9 cellular contexts compared by ENCODE assay signal in the genomic region with DNA sequence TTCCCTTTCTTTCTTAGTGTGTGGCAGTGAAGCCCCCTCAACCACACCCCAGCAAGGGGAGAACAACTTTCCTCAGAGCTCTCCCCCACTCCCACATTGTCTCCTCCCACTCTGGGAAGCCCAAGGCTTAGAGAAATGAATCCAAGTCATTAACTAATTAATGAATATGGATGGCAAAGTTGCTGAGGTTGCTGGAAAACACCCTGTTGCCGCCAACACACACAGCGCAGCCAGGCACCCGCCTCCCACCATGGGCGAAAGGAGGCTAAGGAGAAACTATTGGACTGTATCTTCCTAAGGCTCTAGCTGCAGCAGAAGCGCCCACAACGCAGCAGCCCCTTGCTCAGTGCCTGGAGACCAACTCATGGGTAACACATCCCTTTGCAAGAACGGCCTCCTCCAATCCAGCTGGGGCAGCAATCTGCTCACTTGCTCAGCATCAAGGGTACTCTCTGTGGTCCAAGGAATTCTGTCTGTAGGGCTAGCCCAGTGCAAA. TPM values are rescaled to one million over a fixed set of nuclear protein-coding genes. Genes with fewer than 3 reads are reported as not detected.
A peak's percentile ranks its signal among the peaks of the same experiment; 100 is the strongest.
DNase-seq lines count a peak whose midpoint lies in the region; ATAC-seq, FAIRE-seq and TF ChIP-seq lines count a peak whose summit lies in the region.
"Had no signal": no experiment of that assay in that cellular context is flagged by ENCODE, and none has a peak within 500 bp of the region (broad histone marks: within the 10 kb centered on the region; RNA-seq: fewer than 3 reads in every experiment).

No MANE protein-coding gene starts in this region.

- POLR2A ChIA-PET in activated CD4-positive, alpha-beta T cell treated with anti-CD3 and anti-CD28 coated beads, Interleukin-2, amount 10 ng/mL, durations not matched to agents 7 days and 5 days (lab: Charles Lee), result interaction anchor here (0.5 kb wide), 1 partner anchor 73 kb away, joined by 5 read pairs; no protein-coding TSS in a partner anchor

- no peaks in the 10 kb centered on the region for H3K36me3 Mint-ChIP-seq in activated CD4-positive, alpha-beta T cell treated with anti-CD3 and anti-CD28 coated beads, Interleukin-2, amount 10 ng/mL, durations not matched to agents 7 days and 5 days (ENCODE audit: low read depth)
- no peaks in the 10 kb centered on the region for H3K36me3 Mint-ChIP-seq in IgD-negative memory B cell

- H3K27ac Mint-ChIP-seq in activated CD4-positive, alpha-beta T cell treated with anti-CD3 and anti-CD28 coated beads, Interleukin-2, amount 10 ng/mL, durations not matched to agents 7 days and 5 days, result peak overlapping the region; percentile 96
- peak overlapping the region; percentile 84 to 98 (median 93) for H3K27ac Mint-ChIP-seq in IgD-negative memory B cell

- in situ Hi-C loops in GM13976 (cut with MboI; ENCODE audit: low sequenced_read_pairs, unreplicated experiment), result no loop called here

- H3K4me3 ChIP-seq in endocrine pancreas (ENCODE audit: control insufficient read depth, insufficient read depth, low read length) (peak overlapping the region; percentile 18), small intestine (ENCODE audit: low read depth in 1 of 2, low read length in 2 of 2) (no peak overlapping the region)

- H3K4me1 ChIP-seq in endocrine pancreas (ENCODE audit: control insufficient read depth, insufficient read depth, low read length) (peaks cover 12% of the 10 kb centered on the region), small intestine (ENCODE audit: control insufficient read depth in 2 of 2, insufficient read depth in 1 of 2, low read depth in 1 of 2, low read length in 1 of 2) (peaks cover 2 to 3% of the 10 kb centered on the region in 2 donors)

- peak overlapping the region; percentile 56 to 87 for H3K27ac ChIP-seq in small intestine (ENCODE audit: low read depth in 1 of 2, low read length in 1 of 2)

- DNase-seq in activated CD4-positive, alpha-beta T cell treated with anti-CD3 and anti-CD28 coated beads, Interleukin-2, amount 10 ng/mL, durations not matched to agents 7 days and 5 days, result no peak
- DNase-seq in activated CD4-positive, alpha-beta T cell treated with anti-CD3 and anti-CD28 coated beads, Interleukin-2, amount 50 U/mL, for 4 hours, result no peak
- DNase-seq in small intestine (no peak), pons (ENCODE audit: low spot score) (no peak), GM13976 (ENCODE audit: low spot score) (no peak)

- ATAC-seq in HG03469 (IDR thresholded peaks at IDR 0.05; ENCODE audit: unreplicated experiment), result no peak

- H3K9me3 ChIP-seq in endocrine pancreas (ENCODE audit: control insufficient read depth, low read length) (no peaks in the 10 kb centered on the region), small intestine (ENCODE audit: control insufficient read depth, low read depth) (no peaks in the 10 kb centered on the region)

- H3K36me3 ChIP-seq in endocrine pancreas (ENCODE audit: control insufficient read depth, insufficient read depth, low read length), result no peaks in the 10 kb centered on the region
- H3K36me3 ChIP-seq in small intestine (ENCODE audit: control insufficient read depth in 2 of 2, insufficient read depth in 2 of 2, low read length in 2 of 2), result no peaks in the 10 kb centered on the region

- peaks cover 26% of the 10 kb centered on the region for H3K4me1 Mint-ChIP-seq in activated CD4-positive, alpha-beta T cell treated with anti-CD3 and anti-CD28 coated beads, Interleukin-2, amount 10 ng/mL, durations not matched to agents 7 days and 5 days
- H3K4me1 Mint-ChIP-seq in IgD-negative memory B cell, result peaks cover 7 to 13% (median 9%) of the 10 kb centered on the region in 3 donors

- no peak for TF ChIP-seq CTCF in GM13976 (IDR thresholded peaks at IDR 0.05; ENCODE audit: borderline replicate concordance, control extremely low read depth, extremely low read depth, insufficient read depth, missing control alignments)

- no peaks in the 10 kb centered on the region for H3K9me3 Mint-ChIP-seq in activated CD4-positive, alpha-beta T cell treated with anti-CD3 and anti-CD28 coated beads, Interleukin-2, amount 10 ng/mL, durations not matched to agents 7 days and 5 days
- H3K9me3 Mint-ChIP-seq in IgD-negative memory B cell, result peaks cover 0 to 1% (median 0%) of the 10 kb centered on the region in 3 donors

- peak overlapping the region; percentile 70 for H3K4me3 Mint-ChIP-seq in activated CD4-positive, alpha-beta T cell treated with anti-CD3 and anti-CD28 coated beads, Interleukin-2, amount 10 ng/mL, durations not matched to agents 7 days and 5 days
- peak overlapping the region; percentile 47 to 94 (median 80) for H3K4me3 Mint-ChIP-seq in IgD-negative memory B cell

- WGBS in small intestine, 3 donors, result 21 to 52% (median 34%) methylated on average over 7 of the region's 7 CpGs

- H3K9ac ChIP-seq in endocrine pancreas (ENCODE audit: control insufficient read depth, insufficient read depth, low read length), result no peak overlapping the region

- H3K27me3 ChIP-seq in endocrine pancreas (ENCODE audit: control insufficient read depth, insufficient read depth, low read length), result no peaks in the 10 kb centered on the region
- H3K27me3 ChIP-seq in small intestine (ENCODE audit: control insufficient read depth in 2 of 2, insufficient read depth in 2 of 2, low read length in 2 of 2), result no peaks in the 10 kb centered on the region

- no peak for FAIRE-seq in small intestine (lab: Jason Lieb, UNC)

- CTCF ChIA-PET in activated CD4-positive, alpha-beta T cell treated with anti-CD3 and anti-CD28 coated beads, Interleukin-2, amount 10 ng/mL, durations not matched to agents 7 days and 5 days (lab: Charles Lee), result interaction anchor here (0.7 to 1.6 kb wide), 8 partner anchors 8 to 82 kb away, joined by 3 to 6 read pairs (median 5); no protein-coding TSS in a partner anchor

- peaks cover 3% of the 10 kb centered on the region for H3K27me3 Mint-ChIP-seq in activated CD4-positive, alpha-beta T cell treated with anti-CD3 and anti-CD28 coated beads, Interleukin-2, amount 10 ng/mL, durations not matched to agents 7 days and 5 days
- peaks cover 8% of the 10 kb centered on the region for H3K27me3 Mint-ChIP-seq in IgD-negative memory B cell

RNA-seq across cellular contexts. Expression of gene TSC22D3, which starts 34.2 kb away (rescaled TPM):
- total RNA-seq in activated CD4-positive, alpha-beta T cell treated with anti-CD3 and anti-CD28 coated beads, Interleukin-2, amount 10 ng/mL, durations not matched to agents 7 days and 5 days, result 10 to 100 TPM; 36.5 to 41.9 TPM
- polyA plus RNA-seq in IgD-negative memory B cell (1,475 TPM), small intestine (100 to 1,000 TPM; 117 to 244 (median 123) TPM)

RNA-seq across cellular contexts. Expression of gene NCBP2L, which starts 36.2 kb away (rescaled TPM):
- not detected for total RNA-seq in activated CD4-positive, alpha-beta T cell treated with anti-CD3 and anti-CD28 coated beads, Interleukin-2, amount 10 ng/mL, durations not matched to agents 7 days and 5 days
- polyA plus RNA-seq in IgD-negative memory B cell (not detected), small intestine (under 1 TPM in 1 of 3 donors, not detected in 2; 0.10 TPM)
- total RNA-seq: T-helper 1 cell treated with Interleukin-12 subunit alpha and Interleukin-12 subunit beta and Interleukin-4 antibody, amounts not matched to agents 30 ng/mL and 1 ng/mL, for 36 hours had no signal
